15 cellular contexts compared by ENCODE assay signal in the genomic region with DNA sequence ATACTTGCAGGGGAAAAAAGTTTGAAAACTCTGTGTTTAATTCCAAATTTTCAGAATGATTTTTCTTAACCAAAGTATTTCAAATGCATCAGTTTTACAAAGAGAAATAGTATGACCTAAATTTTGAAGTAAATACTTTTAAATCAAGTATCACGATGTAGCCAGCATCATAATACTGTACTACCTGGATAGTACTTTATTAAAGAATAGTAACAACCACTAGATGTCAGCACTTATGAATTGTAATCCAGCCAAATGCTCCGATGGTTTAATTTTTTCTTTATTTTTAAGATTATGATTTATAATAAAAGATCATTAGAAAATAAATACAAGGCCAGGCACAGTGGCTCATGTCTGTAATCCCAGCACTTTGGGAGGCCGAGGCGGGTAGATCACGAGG. TPM values are rescaled to one million over a fixed set of nuclear protein-coding genes. Genes with fewer than 3 reads are reported as not detected.
DNase-seq lines count a peak whose midpoint lies in the region; ATAC-seq and TF ChIP-seq lines count a peak whose summit lies in the region.
"Had no signal": no experiment of that assay in that cellular context is flagged by ENCODE, and none has a peak within 500 bp of the region (broad histone marks: within the 10 kb centered on the region; RNA-seq: fewer than 3 reads in every experiment).

No MANE protein-coding gene starts in this region.

- no peak overlapping the region for H3K27ac Mint-ChIP-seq in activated T-cell treated with anti-CD3 and anti-CD28 coated beads, Interleukin-2, amount 50 U/mL, for 24 hours
- H3K27ac Mint-ChIP-seq: dendritic cell treated with granulocyte-macrophage colony-stimulating factor and Interleukin-4, amounts not matched to agents 40 ng/mL and 50 ng/mL, for 4 days had no signal

- H3K4me1 ChIP-seq in foreskin keratinocyte, result no peaks in the 10 kb centered on the region

- H3K36me3 Mint-ChIP-seq in activated T-cell treated with anti-CD3 and anti-CD28 coated beads, Interleukin-2, amount 50 U/mL, for 24 hours (ENCODE audit: low read depth), result no peaks in the 10 kb centered on the region

- peaks cover 4% of the 10 kb centered on the region for H3K9me3 Mint-ChIP-seq in activated T-cell treated with anti-CD3 and anti-CD28 coated beads, Interleukin-2, amount 50 U/mL, for 24 hours
- H3K9me3 Mint-ChIP-seq: dendritic cell treated with granulocyte-macrophage colony-stimulating factor and Interleukin-4, amounts not matched to agents 40 ng/mL and 50 ng/mL, for 4 days had no signal

- no peak overlapping the region for H3K4me3 Mint-ChIP-seq in activated T-cell treated with anti-CD3 and anti-CD28 coated beads, Interleukin-2, amount 50 U/mL, for 24 hours
- H3K4me3 Mint-ChIP-seq: dendritic cell treated with granulocyte-macrophage colony-stimulating factor and Interleukin-4, amounts not matched to agents 40 ng/mL and 50 ng/mL, for 4 days had no signal

- TF ChIP-seq CTCF in C4-2B (conservative IDR thresholded peaks at IDR 0.05), result peak; percentile 64
- peak; percentile 10; the same call in 1 of the 3 replicates for TF ChIP-seq CTCF in GM12872 (IDR thresholded peaks at IDR 0.05; ENCODE audit: insufficient read depth, low read depth, low read length)
- TF ChIP-seq CTCF in RWPE1 (conservative IDR thresholded peaks at IDR 0.05; ENCODE audit: low read depth), result peak; percentile 34
- TF ChIP-seq CTCF in foreskin keratinocyte (conservative IDR thresholded peaks at IDR 0.05), result peak; percentile 59

- H3K27me3 Mint-ChIP-seq in activated T-cell treated with anti-CD3 and anti-CD28 coated beads, Interleukin-2, amount 50 U/mL, for 24 hours, result peaks cover 18% of the 10 kb centered on the region

- POLR2A ChIA-PET in RWPE1 (lab: Yijun Ruan, JAX; ENCODE audit: low non-redundant PET), result no interaction called here

- no peak for ATAC-seq in foreskin keratinocyte
- no peak for ATAC-seq in HG02840 (IDR thresholded peaks at IDR 0.05; ENCODE audit: low FRiP score, unreplicated experiment)
- ATAC-seq: sciatic nerve had no signal

- DNase-seq in RWPE1 (ENCODE audit: low spot score), result peak; percentile 14
- DNase-seq in foreskin keratinocyte, result no peak
- DNase-seq in activated effector memory CD4-positive, alpha-beta T cell treated with Interleukin-2 at 50 U/mL for 16 hours, result no peak
- DNase-seq in activated T-cell treated with anti-CD3 and anti-CD28 coated beads, Interleukin-2, amount 50 U/mL, for 24 hours, result no peak
- no peak for DNase-seq in epidermal melanocyte (ENCODE audit: insufficient read length, low spot score)
- DNase-seq: activated CD4-positive, alpha-beta T cell treated with anti-CD3 and anti-CD28 coated beads for 1 hour; activated gamma-delta T cell treated with Interleukin-2 at 50 U/mL for 16 hours; hypothalamus; midbrain; NCI-H1436 had no signal

- CTCF ChIA-PET in RWPE1 (lab: Yijun Ruan, JAX), result interaction anchor here (0.6 kb wide), 1 partner anchor 940 kb away, joined by 3 read pairs; no protein-coding TSS in a partner anchor

- no peaks in the 10 kb centered on the region for H3K4me1 Mint-ChIP-seq in activated T-cell treated with anti-CD3 and anti-CD28 coated beads, Interleukin-2, amount 50 U/mL, for 24 hours (ENCODE audit: low read depth)

- peaks cover 7% of the 10 kb centered on the region for H3K27me3 ChIP-seq in foreskin keratinocyte

- H3K27ac ChIP-seq in C4-2B (no peak overlapping the region), RWPE1 (no peak overlapping the region), foreskin keratinocyte (no peak overlapping the region)

RNA-seq across cellular contexts. Expression of a gene that starts 37.2 kb away (rescaled TPM):
- total RNA-seq in foreskin keratinocyte, result 8.5 and 9.2 TPM in 2 replicates
- 2.3 and 2.6 TPM in 2 replicates for polyA plus RNA-seq in foreskin keratinocyte

RNA-seq across cellular contexts. Expression of a gene that starts 60.0 kb away (rescaled TPM):
- total RNA-seq in foreskin keratinocyte, result not detected in 2 replicates
- polyA plus RNA-seq in foreskin keratinocyte, result not detected in 2 replicates
- total RNA-seq: sciatic nerve had no signal

Comparison
In these comparisons a context has a peak if more than half of its experiments do, and no peak if none do; other contexts are left out.
1. CTCF ChIP-seq: peak in every context shown above with its lines; median percentile 64 in C4-2B; 59 in foreskin keratinocyte; 34 in RWPE1; 10 in GM12872.